In genomic region chr15:65032823-65033537, GRCh38 we compare ENCODE assay signal across 8 cellular contexts. TPM values are rescaled to one million over a fixed set of nuclear protein-coding genes. Genes with fewer than 3 reads are reported as not detected.
DNase-seq lines count a peak whose midpoint lies in the region; ATAC-seq and TF ChIP-seq lines count a peak whose summit lies in the region.

No MANE protein-coding gene starts in this region.

- POLR2A ChIA-PET in Caco-2 (lab: Charles Lee) = interaction anchor here (1.4 kb wide), 1 partner anchor 12 kb away, joined by 4 read pairs; the partner anchor contains the start of gene SLC51B
- POLR2A ChIA-PET in OCI-LY7 (lab: Charles Lee) = interaction anchor here (0.9 kb wide), 1 partner anchor 20 kb away, joined by 4 read pairs; no protein-coding TSS in a partner anchor

- no peaks in the 10 kb centered on the region for H3K27me3 ChIP-seq in Caco-2 (replicated peaks; ENCODE audit: control insufficient read depth, insufficient read depth, low read length)

- ATAC-seq in HG02759 (IDR thresholded peaks at IDR 0.05; ENCODE audit: unreplicated experiment) (peak; percentile 33), left cardiac atrium (peak; percentile 51 to 65), HG03571 (IDR thresholded peaks at IDR 0.05; ENCODE audit: unreplicated experiment) (no peak)
- ATAC-seq in activated naive CD4-positive, alpha-beta T cell treated with anti-CD3 and anti-CD28 coated beads, Interleukin-2, amount 50 U/mL, for 72 hours = peak; percentile 35 to 66

- H3K36me3 ChIP-seq in Caco-2 (ENCODE audit: control insufficient read depth, insufficient read depth, low read length) (no peaks in the 10 kb centered on the region), OCI-LY7 (ENCODE audit: insufficient read depth, low read length) (no peaks in the 10 kb centered on the region)

- H3K79me2 ChIP-seq in OCI-LY7 (ENCODE audit: insufficient read depth, low read depth, low read length) = peaks cover 9% of the 10 kb centered on the region; the same call in 1 of the 2 replicates

- BruUV-seq in Caco-2 (replicated peaks; lab: Mats Ljungman, UMichigan) (no TSS peak), OCI-LY7 (replicated peaks; lab: Mats Ljungman, UMichigan) (no TSS peak)

- H3K9me3 Mint-ChIP-seq in Caco-2 (ENCODE audit: unreplicated experiment) = no peaks in the 10 kb centered on the region
- H3K9me3 Mint-ChIP-seq in activated naive CD4-positive, alpha-beta T cell treated with anti-CD3 and anti-CD28 coated beads, Interleukin-2, amount 50 U/mL, for 72 hours = no peaks in the 10 kb centered on the region

- DNase-seq in Caco-2 = peak; percentile 88 to 92
- DNase-seq in OCI-LY7 (ENCODE audit: low spot score) = peak; percentile 85
- peak in 1 of 2 donors; percentile 48 for DNase-seq in activated naive CD4-positive, alpha-beta T cell treated with anti-CD3 and anti-CD28 coated beads, Interleukin-2, amount 50 U/mL, for 72 hours (ENCODE audit: low spot score in 2 of 2)
- DNase-seq in left cardiac atrium = peak; percentile 61
- no peak for DNase-seq in retinal pigment epithelial cell (ENCODE audit: low read depth)
- DNase-seq in NCI-H1048 (lab: John Stamatoyannopoulos, UW) = no peak

- intact Hi-C loops in Caco-2 (cut with micrococcal nuclease; ENCODE audit: unreplicated experiment) = loop anchor here (1.0 to 2.0 kb wide), 10 partner anchors 12 to 271 kb away; partner anchors contain the start of genes CLPX, RNU5B-1 and SLC51B
- intact Hi-C loops in OCI-LY7 (cut with micrococcal nuclease; ENCODE audit: unreplicated experiment) = loop anchor here (1.0 to 10.0 kb wide), 6 partner anchors 21 to 352 kb away; partner anchors contain the start of genes CLPX, RNU5A-1 and RNU5B-1
- intact Hi-C loops in left cardiac atrium (cut with DNase I) = loop anchor here in 1 of 2 donors (5.0 kb wide), 1 partner anchor 69 kb away; no protein-coding TSS in a partner anchor

- no peak overlapping the region for H3K27ac ChIP-seq in OCI-LY7 (ENCODE audit: low read depth, low read length, poor library complexity, severe bottlenecking)

- peaks cover 7% of the 10 kb centered on the region for H3K4me1 Mint-ChIP-seq in Caco-2 (ENCODE audit: low read depth, unreplicated experiment)

- H3K4me1 ChIP-seq in Caco-2 (peaks cover 30% of the 10 kb centered on the region), OCI-LY7 (ENCODE audit: insufficient read depth, low read length, poor library complexity, severe bottlenecking) (peaks cover 17% of the 10 kb centered on the region)

- H2AFZ ChIP-seq in OCI-LY7 (ENCODE audit: low read length) = peak overlapping the region; percentile 94

- no peaks in the 10 kb centered on the region for H3K9me2 ChIP-seq in OCI-LY7 (ENCODE audit: insufficient read depth, low read length)

- no peaks in the 10 kb centered on the region for H3K27me3 Mint-ChIP-seq in Caco-2 (ENCODE audit: insufficient read depth, unreplicated experiment)

- peak overlapping the region; percentile 7 for H3K4me3 Mint-ChIP-seq in Caco-2 (ENCODE audit: unreplicated experiment)

- peak overlapping the region; percentile 22 for H3K27ac Mint-ChIP-seq in Caco-2 (ENCODE audit: unreplicated experiment)
- H3K27ac Mint-ChIP-seq in activated naive CD4-positive, alpha-beta T cell treated with anti-CD3 and anti-CD28 coated beads, Interleukin-2, amount 50 U/mL, for 72 hours = no peak overlapping the region

- CTCF ChIA-PET in Caco-2 (lab: Charles Lee) = interaction anchor here (1.0 to 2.4 kb wide), 9 partner anchors 11 to 238 kb away, joined by 4 to 41 read pairs (median 13); partner anchors contain the start of genes CLPX and SLC51B
- CTCF ChIA-PET in OCI-LY7 (lab: Charles Lee; ENCODE audit: unreplicated experiment) = no interaction called here

- H3K36me3 Mint-ChIP-seq in Caco-2 (ENCODE audit: insufficient read depth, unreplicated experiment) = peaks cover 6% of the 10 kb centered on the region
- peaks cover 6% of the 10 kb centered on the region in 2 donors for H3K36me3 Mint-ChIP-seq in activated naive CD4-positive, alpha-beta T cell treated with anti-CD3 and anti-CD28 coated beads, Interleukin-2, amount 50 U/mL, for 72 hours

- H4K20me1 ChIP-seq in OCI-LY7 (ENCODE audit: insufficient read depth, low read length) = no peaks in the 10 kb centered on the region

- peak; percentile 85 to 91 for TF ChIP-seq CTCF in Caco-2 (IDR thresholded peaks at IDR 0.05; ENCODE audit: insufficient read depth in 1 of 2, low read depth in 1 of 2, low read length in 1 of 2, severe bottlenecking in 1 of 2, unreplicated experiment in 1 of 2)
- peak; percentile 82 for TF ChIP-seq CTCF in OCI-LY7 (conservative IDR thresholded peaks at IDR 0.05; ENCODE audit: low read length)
- TF ChIP-seq CTCF in retinal pigment epithelial cell (conservative IDR thresholded peaks at IDR 0.05; ENCODE audit: low read depth, low read length) = peak; percentile 90

- H3K4me3 ChIP-seq in Caco-2 (ENCODE audit: low read depth, low read length) (no peak overlapping the region), OCI-LY7 (ENCODE audit: low read depth, low read length, poor library complexity, severe bottlenecking) (no peak overlapping the region), retinal pigment epithelial cell (ENCODE audit: low read length) (no peak overlapping the region)

- H3K9me3 ChIP-seq in Caco-2 (no peaks in the 10 kb centered on the region), OCI-LY7 (ENCODE audit: low read length) (no peaks in the 10 kb centered on the region)

- peak overlapping the region; percentile 43 for H3K4me2 ChIP-seq in OCI-LY7 (ENCODE audit: low read length)

RNA-seq across cellular contexts. Expression of gene MTFMT, which starts 3.5 kb away (rescaled TPM):
- total RNA-seq in Caco-2 (2022) = 24.7 and 29.9 TPM in 2 replicates
- total RNA-seq in OCI-LY7 (2014; rRNA removed; shearing (Covaris generic)) = 9.1 and 9.7 TPM in 2 replicates
- 19.0 and 19.1 TPM in 2 replicates for total RNA-seq in OCI-LY7 (2022)
- 10 to 100 TPM; 15.7 to 17.3 TPM for total RNA-seq in activated naive CD4-positive, alpha-beta T cell treated with anti-CD3 and anti-CD28 coated beads, Interleukin-2, amount 50 U/mL, for 72 hours
- total RNA-seq in left cardiac atrium = 10 to 100 TPM; 13.9 to 23.6 TPM

RNA-seq across cellular contexts. Expression of gene SLC51B, which starts 12.2 kb away (rescaled TPM):
- 15.4 and 17.1 TPM in 2 replicates for total RNA-seq in Caco-2 (2022)
- not detected in 2 replicates for total RNA-seq in OCI-LY7 (2014; rRNA removed; shearing (Covaris generic))
- total RNA-seq in OCI-LY7 (2022) = not detected in 2 replicates
- not detected for total RNA-seq in activated naive CD4-positive, alpha-beta T cell treated with anti-CD3 and anti-CD28 coated beads, Interleukin-2, amount 50 U/mL, for 72 hours
- not detected for total RNA-seq in left cardiac atrium

RNA-seq across cellular contexts. Expression of gene RASL12, which starts 34.8 kb away (rescaled TPM):
- total RNA-seq in Caco-2 (2022) = 6.0 and 6.4 TPM in 2 replicates
- not detected in 2 replicates for total RNA-seq in OCI-LY7 (2014; rRNA removed; shearing (Covaris generic))
- not detected in 2 replicates for total RNA-seq in OCI-LY7 (2022)
- total RNA-seq in activated naive CD4-positive, alpha-beta T cell treated with anti-CD3 and anti-CD28 coated beads, Interleukin-2, amount 50 U/mL, for 72 hours = not detected
- total RNA-seq in left cardiac atrium = 10 to 100 TPM; 53.3 to 63.3 TPM

RNA-seq across cellular contexts. Expression of gene SPG21, which starts 43.3 kb away (rescaled TPM):
- total RNA-seq in Caco-2 (2022) (69.4 and 72.9 TPM in 2 replicates), OCI-LY7 (2022) (83.9 and 95.4 TPM in 2 replicates), left cardiac atrium (10 to 100 TPM; 54.0 to 58.6 TPM)
- 49.6 and 56.4 TPM in 2 replicates for total RNA-seq in OCI-LY7 (2014; rRNA removed; shearing (Covaris generic))
- total RNA-seq in activated naive CD4-positive, alpha-beta T cell treated with anti-CD3 and anti-CD28 coated beads, Interleukin-2, amount 50 U/mL, for 72 hours = 10 to 100 TPM; 67.1 to 90.4 TPM

RNA-seq across cellular contexts. Expression of gene KBTBD13, which starts 43.6 kb away (rescaled TPM):
- total RNA-seq in Caco-2 (2022) = not detected in 2 replicates
- total RNA-seq in OCI-LY7 (2014; rRNA removed; shearing (Covaris generic)) = not detected in 2 replicates
- total RNA-seq in OCI-LY7 (2022) = not detected in 2 replicates
- not detected for total RNA-seq in activated naive CD4-positive, alpha-beta T cell treated with anti-CD3 and anti-CD28 coated beads, Interleukin-2, amount 50 U/mL, for 72 hours
- 1 to 10 TPM; 2.6 to 5.2 TPM for total RNA-seq in left cardiac atrium

Comparison
In these comparisons a context has a peak if more than half of its experiments do, and no peak if none do; other contexts are left out.
1. DNase-seq: peak in Caco-2 (2 of 2), OCI-LY7 (single experiment) and left cardiac atrium (single experiment); none in retinal pigment epithelial cell (single experiment) and NCI-H1048 (single experiment).
2. RNA of gene SLC51B, which starts 12.2 kb away (total RNA-seq): 15.4 to 17.1 TPM in Caco-2; not detected in activated naive CD4-positive, alpha-beta T cell treated with anti-CD3 and anti-CD28 coated beads, Interleukin-2, amount 50 U/mL, for 72 hours, not detected in left cardiac atrium and not detected in OCI-LY7; every median in the first group is over 10 times any median in the second.
3. Peak in every context shown above with its lines, with median percentiles within 50 percentile points of each other: CTCF ChIP-seq.